19 cellular contexts compared by ENCODE assay signal in the genomic region with DNA sequence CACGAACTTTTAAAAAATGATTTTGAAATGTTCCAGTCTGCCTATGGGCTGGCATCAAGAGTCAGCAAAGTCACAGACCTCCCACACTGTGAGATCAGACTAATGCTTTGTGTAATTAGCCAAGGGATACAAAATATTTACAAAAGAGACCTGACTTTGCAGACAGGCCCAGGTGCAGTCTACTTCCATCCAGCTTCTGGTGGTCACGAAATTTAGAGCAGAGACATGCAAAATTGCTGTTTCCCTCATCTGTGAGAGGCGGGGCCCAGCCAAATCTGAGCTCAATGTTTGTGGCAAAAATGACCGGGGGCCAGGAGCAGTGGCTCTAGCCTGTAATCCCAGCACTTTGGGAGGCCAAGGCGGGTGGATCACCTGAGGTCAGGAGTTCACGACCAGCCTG.
"Had no signal": no experiment of that assay in that cellular context is flagged by ENCODE, and none has a peak within 500 bp of the region (broad histone marks: within the 10 kb centered on the region; RNA-seq: fewer than 3 reads in every experiment).

No MANE protein-coding gene starts in this region.

- DNase-seq: cortex of kidney; dorsolateral prefrontal cortex; effector memory CD4-positive, alpha-beta T cell; foreskin fibroblast; glutamatergic neuron; kidney glomerular epithelial cell; naive thymus-derived CD8-positive, alpha-beta T cell; psoas muscle; retina; right lobe of liver; stimulated activated CD4-positive, alpha-beta T cell treated with anti-CD3 and anti-CD28 coated beads, Interleukin-12 subunit alpha, Interleukin-12 subunit beta, amount 100 ng/mL, for 4 hours; stimulated activated naive CD4-positive, alpha-beta T cell; trophoblast cell had no signal

- H3K9me3 ChIP-seq: esophagus muscularis mucosa, gastroesophageal sphincter, mucosa of descending colon, neutrophil, psoas muscle, right lobe of liver had no signal

- H3K36me3 ChIP-seq: esophagus muscularis mucosa, gastroesophageal sphincter, neutrophil, right lobe of liver had no signal

- H3K4me3 ChIP-seq: dorsolateral prefrontal cortex, esophagus muscularis mucosa, gastroesophageal sphincter, mucosa of descending colon, psoas muscle, right lobe of liver, skin epidermis had no signal

- H3K27ac ChIP-seq: dorsolateral prefrontal cortex, epithelial cell of prostate, esophagus muscularis mucosa, gastroesophageal sphincter, neutrophil, psoas muscle, right lobe of liver had no signal

- H3K4me1 ChIP-seq: esophagus muscularis mucosa, gastroesophageal sphincter, psoas muscle, right lobe of liver had no signal

- H3K27me3 ChIP-seq: esophagus muscularis mucosa, gastroesophageal sphincter, right lobe of liver had no signal
